Comparison of ENCODE assay signal across 17 cellular contexts in genomic region chr2:2038746-2039530, GRCh38.
DNase-seq lines count a peak whose midpoint lies in the region; ATAC-seq and TF ChIP-seq lines count a peak whose summit lies in the region.
"Had no signal": no experiment of that assay in that cellular context is flagged by ENCODE, and none has a peak within 500 bp of the region (broad histone marks: within the 10 kb centered on the region; RNA-seq: fewer than 3 reads in every experiment).

No MANE protein-coding gene starts in this region.

- TF ChIP-seq CTCF in esophagus muscularis mucosa (IDR thresholded peaks at IDR 0.05) = no peak
- no peak for TF ChIP-seq CTCF in osteocyte (IDR thresholded peaks at IDR 0.05)
- no peak for TF ChIP-seq CTCF in upper lobe of right lung (IDR thresholded peaks at IDR 0.05)
- TF ChIP-seq CTCF in A673 (conservative IDR thresholded peaks at IDR 0.05; ENCODE audit: low read depth, low read length) = no peak

- no peaks in the 10 kb centered on the region for H3K4me1 ChIP-seq in esophagus muscularis mucosa
- H3K4me1 ChIP-seq in upper lobe of right lung = no peaks in the 10 kb centered on the region
- H3K4me1 ChIP-seq in A673 (ENCODE audit: insufficient read depth, low read length, poor library complexity, severe bottlenecking) = no peaks in the 10 kb centered on the region
- H3K4me1 ChIP-seq: Caco-2 had no signal

- H3K9me3 Mint-ChIP-seq in osteocyte (ENCODE audit: unreplicated experiment) = no peaks in the 10 kb centered on the region
- H3K9me3 Mint-ChIP-seq: CD8-positive, alpha-beta T cell had no signal

- intact Hi-C loops in esophagus muscularis mucosa (cut with DNase I) (no loop called here), upper lobe of right lung (cut with DNase I) (no loop called here), A673 (cut with micrococcal nuclease; ENCODE audit: unreplicated experiment) (no loop called here)

- H3K4me3 ChIP-seq in esophagus muscularis mucosa (no peak overlapping the region), upper lobe of right lung (no peak overlapping the region), A673 (ENCODE audit: low read depth, low read length, poor library complexity, severe bottlenecking) (no peak overlapping the region)
- H3K4me3 ChIP-seq: BLaER1 treated with 17β-estradiol and CSF1 and Interleukin-3, amounts not matched to agents 10 nM and 100 nM; GM12878 had no signal

- peaks cover 13% of the 10 kb centered on the region for H3K27me3 Mint-ChIP-seq in osteocyte (ENCODE audit: unreplicated experiment)

- peak; percentile 72 for DNase-seq in esophagus muscularis mucosa (ENCODE audit: extremely low spot score)
- peak; percentile 63 for DNase-seq in osteocyte (ENCODE audit: extremely low spot score, unreplicated experiment)
- no peak for DNase-seq in upper lobe of right lung
- DNase-seq in G401 (ENCODE audit: low spot score) = no peak
- no peak for DNase-seq in NCI-H128 (lab: John Stamatoyannopoulos, UW; ENCODE audit: unreplicated experiment)
- no peak for DNase-seq in A673 (ENCODE audit: low spot score)
- DNase-seq: 8988T; AML-193; Caco-2; Calu3; CD4-positive, alpha-beta T cell; CD8-positive, alpha-beta T cell; GDM1 had no signal

- CTCF ChIA-PET in A673 (lab: Charles Lee) = no interaction called here

- no peak overlapping the region for H3K4me3 Mint-ChIP-seq in osteocyte (ENCODE audit: unreplicated experiment)
- H3K4me3 Mint-ChIP-seq: B cell; CD4-positive, alpha-beta T cell; CD8-positive, alpha-beta T cell had no signal

- POLR2A ChIA-PET in A673 (lab: Charles Lee; ENCODE audit: low non-redundant PET) = no interaction called here

- whole genome bisulfite sequencing in esophagus muscularis mucosa = 86% methylated on average over 10 of the region's 12 CpGs

- no peaks in the 10 kb centered on the region for H3K9me3 ChIP-seq in esophagus muscularis mucosa
- H3K9me3 ChIP-seq in upper lobe of right lung = no peaks in the 10 kb centered on the region
- no peaks in the 10 kb centered on the region for H3K9me3 ChIP-seq in A673 (ENCODE audit: low read depth, low read length, poor library complexity, severe bottlenecking)
- H3K9me3 ChIP-seq: BLaER1 treated with 17β-estradiol and CSF1 and Interleukin-3, amounts not matched to agents 10 nM and 100 nM; Caco-2 had no signal

- H3K27ac ChIP-seq in esophagus muscularis mucosa (replicated peaks in 1 of 4) (no peak overlapping the region), upper lobe of right lung (no peak overlapping the region), A673 (ENCODE audit: low read depth, low read length, poor library complexity, severe bottlenecking) (no peak overlapping the region)
- H3K27ac ChIP-seq: BLaER1 treated with 17β-estradiol and CSF1 and Interleukin-3, amounts not matched to agents 10 nM and 100 nM; C4-2B had no signal

- in situ Hi-C loops in G401 (cut with HindIII; ENCODE audit: low sequenced_read_pairs) = no loop called here

- no peak overlapping the region for H3K27ac Mint-ChIP-seq in osteocyte (ENCODE audit: unreplicated experiment)
- H3K27ac Mint-ChIP-seq: B cell; CD4-positive, alpha-beta T cell; CD8-positive, alpha-beta T cell had no signal

- H3K27me3 ChIP-seq in esophagus muscularis mucosa (peaks cover 0 to 5% (median 0%) of the 10 kb centered on the region in 4 donors), upper lobe of right lung (peaks cover 4% of the 10 kb centered on the region), A673 (replicated peaks; ENCODE audit: insufficient read depth, low read depth, low read length, poor library complexity) (no peaks in the 10 kb centered on the region)
- H3K27me3 ChIP-seq: BLaER1 treated with 17β-estradiol and CSF1 and Interleukin-3, amounts not matched to agents 10 nM and 100 nM had no signal

- no TSS peak for BruUV-seq in A673 (replicated peaks; lab: Mats Ljungman, UMichigan)

- H3K36me3 ChIP-seq in esophagus muscularis mucosa = no peaks in the 10 kb centered on the region
- H3K36me3 ChIP-seq in upper lobe of right lung = no peaks in the 10 kb centered on the region
- no peaks in the 10 kb centered on the region for H3K36me3 ChIP-seq in A673 (ENCODE audit: insufficient read depth, low read length, poor library complexity, severe bottlenecking)
- H3K36me3 ChIP-seq: BLaER1 treated with 17β-estradiol and CSF1 and Interleukin-3, amounts not matched to agents 10 nM and 100 nM had no signal

- H3K36me3 Mint-ChIP-seq in osteocyte (ENCODE audit: unreplicated experiment) = no peaks in the 10 kb centered on the region
- H3K36me3 Mint-ChIP-seq: CD8-positive, alpha-beta T cell had no signal

- H3K4me1 Mint-ChIP-seq in osteocyte (ENCODE audit: unreplicated experiment) = no peaks in the 10 kb centered on the region
- H3K4me1 Mint-ChIP-seq: B cell had no signal

- TF ChIP-seq POLR2A in esophagus muscularis mucosa (IDR thresholded peaks at IDR 0.05; ENCODE audit: low read depth) = no peak

- no peak for TF ChIP-seq EP300 in esophagus muscularis mucosa (IDR thresholded peaks at IDR 0.05)

- ATAC-seq in upper lobe of right lung = peak; percentile 14
- ATAC-seq: CD8-positive, alpha-beta T cell; GM12878 had no signal

Comparison
In these comparisons a context has a peak if more than half of its experiments do, and no peak if none do; other contexts are left out.
1. DNase-seq: peak in esophagus muscularis mucosa (single experiment) and osteocyte (single experiment); none in upper lobe of right lung (single experiment), G401 (single experiment), NCI-H128 (single experiment) and A673 (single experiment).